Comparison of ENCODE assay signal across 9 cellular contexts in the genomic region with DNA sequence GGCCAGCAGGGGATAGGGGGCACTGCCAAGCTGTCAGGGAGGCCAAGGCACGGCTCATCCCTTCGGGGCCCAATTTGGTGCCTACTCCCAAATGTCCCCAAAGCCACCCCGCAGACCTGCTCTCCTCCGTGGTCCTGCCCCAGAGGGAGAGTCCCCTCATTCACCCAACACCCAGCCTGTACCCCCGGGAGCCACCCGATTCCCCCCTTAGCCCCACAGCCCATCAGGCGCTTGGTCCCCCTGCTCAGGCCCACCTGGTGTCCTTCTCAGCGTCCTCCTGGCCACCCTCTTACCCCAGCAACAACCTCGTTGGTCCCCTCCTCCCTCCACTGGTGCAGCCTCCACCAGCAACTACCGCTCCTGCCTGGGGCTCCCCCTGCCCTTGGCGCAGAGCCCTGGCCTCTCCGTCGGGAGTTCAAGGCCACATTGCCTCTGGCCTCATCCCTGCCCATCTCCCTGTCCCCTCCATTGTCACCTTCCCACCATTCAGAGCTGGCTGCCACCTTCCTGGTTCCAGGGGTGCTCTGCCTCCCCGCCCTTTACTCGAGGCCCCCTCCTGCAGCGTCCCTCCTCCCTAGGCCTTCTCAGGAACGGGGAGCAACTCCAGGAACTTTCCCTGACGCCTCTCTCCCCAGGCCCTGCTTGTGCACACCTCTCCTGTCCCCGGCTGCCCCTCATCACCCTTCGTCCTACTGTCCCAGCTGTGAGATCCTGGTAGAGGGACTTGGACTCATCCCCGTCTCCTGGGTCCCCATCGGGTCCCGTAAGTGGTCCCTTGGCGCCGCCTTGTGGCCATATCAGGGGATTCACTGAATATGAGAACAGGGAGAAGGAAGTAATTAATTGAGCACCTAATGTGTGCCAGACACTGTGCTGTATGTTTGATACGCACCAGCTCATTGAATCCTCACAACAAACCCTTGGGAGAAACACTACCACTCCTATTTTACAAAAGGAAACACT.
DNase-seq lines count a peak whose midpoint lies in the region; ATAC-seq, FAIRE-seq and TF ChIP-seq lines count a peak whose summit lies in the region.
"Had no signal": no experiment of that assay in that cellular context is flagged by ENCODE, and none has a peak within 500 bp of the region (broad histone marks: within the 10 kb centered on the region; RNA-seq: fewer than 3 reads in every experiment).

No MANE protein-coding gene starts in this region.

- peaks cover 0 to 4% (median 3%) of the 10 kb centered on the region in 3 donors for H3K4me1 Mint-ChIP-seq in T-cell

- no peaks in the 10 kb centered on the region for H3K9me3 Mint-ChIP-seq in T-cell
- H3K9me3 Mint-ChIP-seq: naive B cell had no signal

- FAIRE-seq in D721Med (lab: Jason Lieb, UNC) (no peak), HTR-8/SVneo (lab: Jason Lieb, UNC) (no peak)

- no peaks in the 10 kb centered on the region for H3K9me3 ChIP-seq in breast epithelium
- no peaks in the 10 kb centered on the region for H3K9me3 ChIP-seq in sigmoid colon

- POLR2A ChIA-PET in T-cell (lab: Charles Lee), result no interaction called here

- H3K36me3 ChIP-seq in breast epithelium, result no peaks in the 10 kb centered on the region
- H3K36me3 ChIP-seq in sigmoid colon, result no peaks in the 10 kb centered on the region

- TF ChIP-seq CTCF in D721Med (IDR thresholded peaks at IDR 0.05; ENCODE audit: insufficient read depth, missing control alignments) (peak; percentile 82), breast epithelium (IDR thresholded peaks at IDR 0.05) (peak; percentile 30 to 47 (median 44)), sigmoid colon (IDR thresholded peaks at IDR 0.05) (peak in 1 of 4 experiments; percentile 11)

- WGBS in sigmoid colon, 2 donors, result 60 to 64% methylated on average over 26 of the region's 26 CpGs

- H3K27ac ChIP-seq in breast epithelium (no peak overlapping the region), sigmoid colon (no peak overlapping the region)

- H3K27me3 ChIP-seq in breast epithelium, result no peaks in the 10 kb centered on the region
- H3K27me3 ChIP-seq in sigmoid colon, result peaks cover 0 to 55% (median 11%) of the 10 kb centered on the region in 3 donors

- H3K27ac Mint-ChIP-seq in T-cell, result no peak overlapping the region
- H3K27ac Mint-ChIP-seq: naive B cell had no signal

- intact Hi-C loops in breast epithelium (cut with DNase I; ENCODE audit: low total_unique reads) (loop anchor here (5.0 kb wide), 1 partner anchor 1532 kb away; no protein-coding TSS in a partner anchor), sigmoid colon (cut with DNase I) (no loop called here)

- DNase-seq in D721Med (ENCODE audit: insufficient read length, low spot score) (no peak), HTR-8/SVneo (ENCODE audit: insufficient read length, low spot score) (peak; percentile 60), T-cell (peak in 19 of 34 experiments; percentile 10 to 36 (median 26)), breast epithelium (ENCODE audit: low spot score in 2 of 2) (no peak), left lobe of liver (ENCODE audit: low spot score) (no peak), sigmoid colon (no peak)
- peak; percentile 85 for DNase-seq in stimulated activated CD8-positive, alpha-beta memory T cell treated with anti-CD3 and anti-CD28 coated beads, Interleukin-4, amount 100 ng/mL, for 48 hours
- DNase-seq: naive B cell had no signal

- no peak overlapping the region for H3K4me3 ChIP-seq in breast epithelium
- no peak overlapping the region for H3K4me3 ChIP-seq in sigmoid colon

- ATAC-seq in T-cell (replicated peaks in 1 of 4) (no peak), left lobe of liver (peak; percentile 59), HG03457 (IDR thresholded peaks at IDR 0.05; ENCODE audit: unreplicated experiment) (no peak)

- H3K27me3 Mint-ChIP-seq in T-cell, result peaks cover 10 to 31% of the 10 kb centered on the region in 2 donors

- H3K4me3 Mint-ChIP-seq in T-cell, result no peak overlapping the region
- H3K4me3 Mint-ChIP-seq: naive B cell had no signal

- CTCF ChIA-PET in T-cell (lab: Charles Lee), result no interaction called here

- TF ChIP-seq EP300 in sigmoid colon (IDR thresholded peaks at IDR 0.05), result no peak

- TF ChIP-seq POLR2A in breast epithelium (IDR thresholded peaks at IDR 0.05) (no peak), sigmoid colon (IDR thresholded peaks at IDR 0.05) (no peak)

- no peaks in the 10 kb centered on the region for H3K4me1 ChIP-seq in breast epithelium
- H3K4me1 ChIP-seq in sigmoid colon, result peaks cover 0 to 6% (median 3%) of the 10 kb centered on the region in 4 donors

- H3K36me3 Mint-ChIP-seq in T-cell, result no peaks in the 10 kb centered on the region
- H3K36me3 Mint-ChIP-seq: naive B cell had no signal

Comparison
In these comparisons a context has a peak if more than half of its experiments do, and no peak if none do; other contexts are left out.
1. DNase-seq: peak in HTR-8/SVneo (single experiment), T-cell (19 of 34) and stimulated activated CD8-positive, alpha-beta memory T cell treated with anti-CD3 and anti-CD28 coated beads, Interleukin-4, amount 100 ng/mL, for 48 hours (single experiment); none in D721Med (single experiment), breast epithelium (0 of 2), left lobe of liver (single experiment) and sigmoid colon (single experiment).